ENCODE assay signal across 14 cellular contexts in genomic region chr22:29797351-29797750, GRCh38. TPM values are rescaled to one million over a fixed set of nuclear protein-coding genes. Genes with fewer than 3 reads are reported as not detected.
DNase-seq lines count a peak whose midpoint lies in the region; ATAC-seq and TF ChIP-seq lines count a peak whose summit lies in the region.
"Had no signal": no experiment of that assay in that cellular context is flagged by ENCODE, and none has a peak within 500 bp of the region (broad histone marks: within the 10 kb centered on the region; RNA-seq: fewer than 3 reads in every experiment).

No MANE protein-coding gene starts in this region.

- ATAC-seq in stimulated activated naive B cell treated with anti-CD40 and anti-IgM and Interleukin-4, amounts not matched to agents 10 μg/mL and 1 μg/mL and 100 μg/mL, for 72 hours (replicated peaks) = peak; percentile 96 to 98
- ATAC-seq: effector memory CD8-positive, alpha-beta T cell had no signal

- H3K4me3 Mint-ChIP-seq in activated naive CD4-positive, alpha-beta T cell treated with anti-CD3 and anti-CD28 coated beads, Interleukin-2, amount 10 ng/mL, durations not matched to agents 7 days and 5 days = no peak overlapping the region
- peak overlapping the region in 1 of 2 donors; percentile 35 for H3K4me3 Mint-ChIP-seq in stimulated activated naive B cell treated with anti-CD40 and anti-IgM and Interleukin-4, amounts not matched to agents 10 μg/mL and 1 μg/mL and 100 μg/mL, for 72 hours
- H3K4me3 Mint-ChIP-seq: activated CD4-positive, alpha-beta T cell treated with anti-CD3 and anti-CD28 coated beads, Interleukin-2, amount 10 ng/mL, durations not matched to agents 24 days and 14 days; effector memory CD8-positive, alpha-beta T cell had no signal

- peak overlapping the region; percentile 32 for H3K27ac ChIP-seq in caudate nucleus (ENCODE audit: low read depth, low read length)
- H3K27ac ChIP-seq in transverse colon = no peak overlapping the region

- peaks cover 20% of the 10 kb centered on the region for H3K4me1 Mint-ChIP-seq in activated naive CD4-positive, alpha-beta T cell treated with anti-CD3 and anti-CD28 coated beads, Interleukin-2, amount 10 ng/mL, durations not matched to agents 7 days and 5 days
- H3K4me1 Mint-ChIP-seq in stimulated activated naive B cell treated with anti-CD40 and anti-IgM and Interleukin-4, amounts not matched to agents 10 μg/mL and 1 μg/mL and 100 μg/mL, for 72 hours = peaks cover 19 to 37% of the 10 kb centered on the region in 2 donors

- H3K4me3 ChIP-seq in transverse colon = no peak overlapping the region
- H3K4me3 ChIP-seq: tibial nerve had no signal

- H3K36me3 Mint-ChIP-seq in activated naive CD4-positive, alpha-beta T cell treated with anti-CD3 and anti-CD28 coated beads, Interleukin-2, amount 10 ng/mL, durations not matched to agents 7 days and 5 days = peaks cover 49% of the 10 kb centered on the region
- H3K36me3 Mint-ChIP-seq in stimulated activated naive B cell treated with anti-CD40 and anti-IgM and Interleukin-4, amounts not matched to agents 10 μg/mL and 1 μg/mL and 100 μg/mL, for 72 hours = peaks cover 58 to 69% of the 10 kb centered on the region in 2 donors

- no peaks in the 10 kb centered on the region for H3K9me3 ChIP-seq in transverse colon
- H3K9me3 ChIP-seq: tibial nerve had no signal

- no peak for TF ChIP-seq EP300 in transverse colon (IDR thresholded peaks at IDR 0.05; ENCODE audit: low read depth)

- 85 to 94% methylated on average over 2 to 3 of the region's 3 CpGs for WGBS in transverse colon (ENCODE audit: low coverage in 1 of 2), 2 donors

- TF ChIP-seq POLR2A in transverse colon (IDR thresholded peaks at IDR 0.05) = no peak

- H3K27ac Mint-ChIP-seq in activated naive CD4-positive, alpha-beta T cell treated with anti-CD3 and anti-CD28 coated beads, Interleukin-2, amount 10 ng/mL, durations not matched to agents 7 days and 5 days = no peak overlapping the region
- peak overlapping the region; percentile 62 for H3K27ac Mint-ChIP-seq in stimulated activated naive B cell treated with anti-CD40 and anti-IgM and Interleukin-4, amounts not matched to agents 10 μg/mL and 1 μg/mL and 100 μg/mL, for 72 hours
- H3K27ac Mint-ChIP-seq: activated CD4-positive, alpha-beta T cell treated with anti-CD3 and anti-CD28 coated beads, Interleukin-2, amount 10 ng/mL, durations not matched to agents 24 days and 14 days had no signal

- intact Hi-C loops in transverse colon (cut with DNase I; ENCODE audit: low total_unique reads) = no loop called here

- no peaks in the 10 kb centered on the region for H3K9me3 Mint-ChIP-seq in activated naive CD4-positive, alpha-beta T cell treated with anti-CD3 and anti-CD28 coated beads, Interleukin-2, amount 10 ng/mL, durations not matched to agents 7 days and 5 days
- no peaks in the 10 kb centered on the region for H3K9me3 Mint-ChIP-seq in stimulated activated naive B cell treated with anti-CD40 and anti-IgM and Interleukin-4, amounts not matched to agents 10 μg/mL and 1 μg/mL and 100 μg/mL, for 72 hours
- H3K9me3 Mint-ChIP-seq: activated CD4-positive, alpha-beta T cell treated with anti-CD3 and anti-CD28 coated beads, Interleukin-2, amount 10 ng/mL, durations not matched to agents 24 days and 14 days; effector memory CD8-positive, alpha-beta T cell had no signal

- DNase-seq in activated naive CD4-positive, alpha-beta T cell treated with anti-CD3 and anti-CD28 coated beads, Interleukin-2, amount 10 ng/mL, durations not matched to agents 7 days and 5 days = peak; percentile 27
- DNase-seq in activated naive CD4-positive, alpha-beta T cell treated with anti-CD3 and anti-CD28 coated beads, Interleukin-2, amount 50 U/mL, for 16 hours = no peak
- DNase-seq in MV-4-11 (lab: John Stamatoyannopoulos, UW) (peak; percentile 91), caudate nucleus (lab: John Stamatoyannopoulos, UW) (peak in 3 of 61 donors; percentile 4 to 10 (median 8)), NCI-H2107 treated with DMSO at 0.1 percent for 48 hours (lab: John Stamatoyannopoulos, UW; ENCODE audit: unreplicated experiment) (no peak), NAMALWA (ENCODE audit: low spot score) (no peak), transverse colon (no peak)
- DNase-seq in stimulated activated naive B cell treated with anti-CD40 and anti-IgM and Interleukin-4, amounts not matched to agents 10 μg/mL and 1 μg/mL and 100 μg/mL, for 72 hours = peak; percentile 61
- DNase-seq: activated CD4-positive, alpha-beta T cell treated with anti-CD3 and anti-CD28 coated beads, Interleukin-2, amount 10 ng/mL, durations not matched to agents 24 days and 14 days; effector memory CD8-positive, alpha-beta T cell; Kasumi-1; mesendoderm; OCI-M1 had no signal

- in situ Hi-C loops in transverse colon (cut with MboI; ENCODE audit: low pct_ligation_motif_present in 1 of 4, low pct_unique_long_range_greater_than_20kb in 1 of 4, low sequenced_read_pairs in 3 of 4) = no loop called here

- H3K27me3 Mint-ChIP-seq in activated naive CD4-positive, alpha-beta T cell treated with anti-CD3 and anti-CD28 coated beads, Interleukin-2, amount 10 ng/mL, durations not matched to agents 7 days and 5 days = no peaks in the 10 kb centered on the region
- no peaks in the 10 kb centered on the region for H3K27me3 Mint-ChIP-seq in stimulated activated naive B cell treated with anti-CD40 and anti-IgM and Interleukin-4, amounts not matched to agents 10 μg/mL and 1 μg/mL and 100 μg/mL, for 72 hours
- H3K27me3 Mint-ChIP-seq: activated CD4-positive, alpha-beta T cell treated with anti-CD3 and anti-CD28 coated beads, Interleukin-2, amount 10 ng/mL, durations not matched to agents 24 days and 14 days; effector memory CD8-positive, alpha-beta T cell had no signal

- H3K27me3 ChIP-seq in transverse colon = no peaks in the 10 kb centered on the region
- H3K27me3 ChIP-seq: tibial nerve had no signal

- CTCF ChIA-PET in activated naive CD4-positive, alpha-beta T cell treated with anti-CD3 and anti-CD28 coated beads, Interleukin-2, amount 10 ng/mL, durations not matched to agents 7 days and 5 days (lab: Charles Lee) = no interaction called here

- TF ChIP-seq CTCF in transverse colon (IDR thresholded peaks at IDR 0.05) = no peak

- peaks cover 0 to 47% (median 19%) of the 10 kb centered on the region in 4 donors for H3K36me3 ChIP-seq in transverse colon

- H3K4me1 ChIP-seq in transverse colon = peaks cover 0 to 19% (median 9%) of the 10 kb centered on the region in 4 donors

RNA-seq across cellular contexts. Expression of gene UQCR10, which starts 30.2 kb away (rescaled TPM):
- 100 to 1,000 TPM in 1 of 4 donors, 10 to 100 TPM in 3; 22.4 to 139 (median 47.3) TPM for total RNA-seq in transverse colon

RNA-seq across cellular contexts. Expression of gene ZMAT5, which starts 30.5 kb away (rescaled TPM):
- 10 to 100 TPM in 3 of 4 donors, not detected in 1; 13.8 to 20.2 (median 19.1) TPM for total RNA-seq in transverse colon

RNA-seq across cellular contexts. Expression of gene ASCC2, which starts 40.7 kb away (rescaled TPM):
- total RNA-seq in transverse colon = 10 to 100 TPM; 46.8 to 69.4 (median 62.2) TPM

Comparison
In these comparisons a context has a peak if more than half of its experiments do, and no peak if none do; other contexts are left out.
1. DNase-seq: peak in activated naive CD4-positive, alpha-beta T cell treated with anti-CD3 and anti-CD28 coated beads, Interleukin-2, amount 10 ng/mL, durations not matched to agents 7 days and 5 days (single experiment), MV-4-11 (single experiment) and stimulated activated naive B cell treated with anti-CD40 and anti-IgM and Interleukin-4, amounts not matched to agents 10 μg/mL and 1 μg/mL and 100 μg/mL, for 72 hours (single experiment); none in activated naive CD4-positive, alpha-beta T cell treated with anti-CD3 and anti-CD28 coated beads, Interleukin-2, amount 50 U/mL, for 16 hours (single experiment), NCI-H2107 treated with DMSO at 0.1 percent for 48 hours (single experiment), NAMALWA (single experiment) and transverse colon (single experiment).